In genomic region chr13:35923347-35923746, GRCh38 we compare ENCODE assay signal across 1 cellular context.
A peak's percentile ranks its signal among the peaks of the same experiment; 100 is the strongest.
TF ChIP-seq lines count a peak whose summit lies in the region.

No MANE protein-coding gene starts in this region.

TF ChIP-seq in IMR-90, 13 proteins besides CTCF, POLR2A, EP300 and RAD21 (continued from another document):
- no peak for TF ChIP-seq MAZ (IDR thresholded peaks at IDR 0.05; ENCODE audit: borderline replicate concordance, low read depth, low read length)
- TF ChIP-seq MAFK (IDR thresholded peaks at IDR 0.05; ENCODE audit: low read depth, low read length), result no peak
- TF ChIP-seq FOS (IDR thresholded peaks at IDR 0.05; ENCODE audit: low read depth, low read length), result peak; percentile 83
- TF ChIP-seq ELK1 (IDR thresholded peaks at IDR 0.05; ENCODE audit: borderline replicate concordance, low read depth, low read length), result no peak
